In the genomic region with DNA sequence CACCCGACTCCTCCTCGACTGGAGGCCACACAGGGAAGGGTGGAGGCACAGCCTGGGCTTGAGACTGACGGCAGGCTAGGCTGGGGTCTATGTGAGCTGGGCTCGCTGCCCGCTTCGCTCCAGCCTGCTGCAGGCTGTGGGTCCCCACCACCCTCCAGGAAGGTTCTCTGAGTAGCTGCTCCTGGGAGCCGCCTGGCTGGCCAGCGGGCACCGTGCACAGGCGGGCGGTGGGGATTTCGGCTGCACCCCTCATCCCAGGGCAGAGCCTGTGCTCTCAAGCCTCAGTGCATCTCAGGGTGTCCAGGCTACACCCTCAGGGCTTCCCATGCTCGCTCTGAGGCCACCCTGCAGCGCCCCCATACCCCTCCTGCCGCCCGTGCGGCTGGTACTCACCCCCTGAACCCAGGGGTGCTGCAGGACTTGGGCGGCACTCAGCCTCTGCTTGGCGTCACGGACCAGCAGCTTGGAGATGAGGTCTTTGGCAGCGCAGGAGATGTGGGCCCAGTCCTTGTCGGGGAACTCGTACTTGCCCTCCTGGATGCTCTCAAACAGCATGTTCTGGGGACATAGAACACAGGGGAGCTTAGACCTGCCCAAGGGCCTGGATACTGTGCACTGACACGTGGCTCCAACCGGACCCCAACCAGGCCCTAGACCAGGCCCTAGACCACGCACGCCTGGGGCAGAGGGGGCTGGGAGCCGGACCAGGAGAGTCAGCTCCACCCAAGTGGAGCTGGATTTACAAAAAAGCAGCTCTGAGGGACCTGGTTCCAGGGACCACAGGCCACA, we compare ENCODE assay signal across 10 cellular contexts. TPM values are rescaled to one million over a fixed set of nuclear protein-coding genes. Genes with fewer than 3 reads are reported as not detected.
DNase-seq lines count a peak whose midpoint lies in the region; ATAC-seq lines count a peak whose summit lies in the region.
"Had no signal": no experiment of that assay in that cellular context is flagged by ENCODE, and none has a peak within 500 bp of the region (broad histone marks: within the 10 kb centered on the region; RNA-seq: fewer than 3 reads in every experiment).

No MANE protein-coding gene starts in this region.

- H3K36me3 Mint-ChIP-seq in IgD-negative memory B cell (peaks cover 7% of the 10 kb centered on the region), naive B cell (peaks cover 0 to 7% of the 10 kb centered on the region in 2 donors)

- H3K9me3 Mint-ChIP-seq in IgD-negative memory B cell (no peaks in the 10 kb centered on the region), naive B cell (peaks cover 0 to 3% (median 0%) of the 10 kb centered on the region in 7 donors)

- H3K27ac ChIP-seq in cingulate gyrus (ENCODE audit: low read depth, low read length), result peak overlapping the region; percentile 97

- H3K4me1 Mint-ChIP-seq in IgD-negative memory B cell, result peaks cover 15 to 19% (median 16%) of the 10 kb centered on the region in 3 donors
- peaks cover 19 to 45% (median 38%) of the 10 kb centered on the region in 3 donors for H3K4me1 Mint-ChIP-seq in naive B cell

- no peak for ATAC-seq in naive B cell (ENCODE audit: low read depth in 2 of 2)

- peak overlapping the region in 3 of 4 donors; percentile 54 to 89 (median 72) for H3K4me3 Mint-ChIP-seq in IgD-negative memory B cell
- H3K4me3 Mint-ChIP-seq in naive B cell, result peak overlapping the region in 4 of 8 donors; percentile 65 to 82 (median 68)

- in situ Hi-C loops in ACHN (cut with HindIII; ENCODE audit: low pct_ligation_motif_present, low pct_unique_long_range_greater_than_20kb, low sequenced_read_pairs), result no loop called here

- DNase-seq in 8988T (peak; percentile 34), naive B cell (no peak), ACHN (no peak), dedifferentiated amniotic fluid mesenchymal stem cell (ENCODE audit: extremely low spot score) (no peak), amniotic stem cell (lab: John Stamatoyannopoulos, UW) (no peak), DMS79 treated with DMSO at 0.1 percent for 48 hours (lab: John Stamatoyannopoulos, UW) (no peak)
- DNase-seq: MG63, T1000 had no signal

- H3K27ac Mint-ChIP-seq in IgD-negative memory B cell (peak overlapping the region; percentile 92 to 99 (median 96)), naive B cell (peak overlapping the region; percentile 96 to 99 (median 98))

- H3K27me3 Mint-ChIP-seq in IgD-negative memory B cell, result no peaks in the 10 kb centered on the region
- no peaks in the 10 kb centered on the region for H3K27me3 Mint-ChIP-seq in naive B cell

RNA-seq across cellular contexts. Expression of gene MKNK2, which starts 10.2 kb away (rescaled TPM):
- polyA plus RNA-seq in IgD-negative memory B cell, result 83.9 TPM
- polyA plus RNA-seq in naive B cell (ENCODE audit: low read depth in 6 of 6), result 100 to 1,000 TPM in 1 of 6 donors, 10 to 100 TPM in 5; 51.1 to 102 (median 57.1) TPM

RNA-seq across cellular contexts. Expression of gene BTBD2, which starts 25.3 kb away (rescaled TPM):
- polyA plus RNA-seq in IgD-negative memory B cell, result 8.2 TPM
- polyA plus RNA-seq in naive B cell (ENCODE audit: low read depth in 6 of 6), result 1 to 10 TPM; 1.7 to 9.2 (median 4.8) TPM

RNA-seq across cellular contexts. Expression of gene MOB3A, which starts 55.3 kb away (rescaled TPM):
- 136 TPM for polyA plus RNA-seq in IgD-negative memory B cell
- polyA plus RNA-seq in naive B cell (ENCODE audit: low read depth in 6 of 6), result 100 to 1,000 TPM in 1 of 6 donors, 10 to 100 TPM in 5; 52.2 to 106 (median 75.1) TPM

RNA-seq across cellular contexts. Expression of gene IZUMO4, which starts 55.9 kb away (rescaled TPM):
- 0.83 TPM for polyA plus RNA-seq in IgD-negative memory B cell
- 1 to 10 TPM in 1 of 6 donors, under 1 TPM in 5; 0.48 to 1.2 (median 0.85) TPM for polyA plus RNA-seq in naive B cell (ENCODE audit: low read depth in 6 of 6)
